8 cellular contexts compared by ENCODE assay signal in the genomic region with DNA sequence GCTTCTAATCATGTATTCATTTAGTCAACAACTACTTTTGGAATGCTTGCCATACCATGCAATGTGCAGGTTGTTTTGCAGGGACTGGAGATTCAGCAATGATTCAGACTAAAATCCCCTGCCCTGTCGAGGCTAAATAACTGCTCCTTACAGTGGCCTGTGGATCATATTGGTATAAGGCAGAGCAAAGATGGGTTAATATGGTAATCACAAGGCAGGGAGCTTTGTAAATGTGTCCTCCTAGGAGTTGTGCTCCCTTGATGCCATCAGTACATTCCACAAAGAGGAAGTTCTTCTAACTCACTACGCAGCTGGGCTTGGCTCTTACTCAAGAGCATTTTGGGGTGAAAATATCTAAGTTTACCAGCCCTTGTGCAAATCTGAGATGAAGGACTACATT. TPM values are rescaled to one million over a fixed set of nuclear protein-coding genes. Genes with fewer than 3 reads are reported as not detected.
DNase-seq lines count a peak whose midpoint lies in the region; ATAC-seq and TF ChIP-seq lines count a peak whose summit lies in the region.

No MANE protein-coding gene starts in this region.

- H3K4me3 ChIP-seq in BJ (ENCODE audit: low read depth, low read length) (peak overlapping the region; percentile 26), Peyer's patch (peak overlapping the region; percentile 41 to 73 (median 52)), dorsolateral prefrontal cortex (peak overlapping the region; percentile 42 to 78 (median 62))

- no peak for TF ChIP-seq POLR2A in Peyer's patch (IDR thresholded peaks at IDR 0.05)

- no peak for DNase-seq in BJ (ENCODE audit: low read depth)
- DNase-seq in Peyer's patch, result peak in 2 of 3 donors; percentile 50 to 63
- no peak for DNase-seq in dorsolateral prefrontal cortex
- DNase-seq in myocyte (ENCODE audit: low read depth), result peak; percentile 48

- H3K4me1 ChIP-seq in Peyer's patch, result peaks cover 0 to 29% (median 2%) of the 10 kb centered on the region in 4 donors

- H3K27me3 ChIP-seq in BJ (ENCODE audit: control insufficient read depth, insufficient read depth, low read length) (no peaks in the 10 kb centered on the region), Peyer's patch (no peaks in the 10 kb centered on the region), dorsolateral prefrontal cortex (no peaks in the 10 kb centered on the region)

- no peaks in the 10 kb centered on the region for H3K9me3 ChIP-seq in Peyer's patch

- H3K36me3 ChIP-seq in BJ (ENCODE audit: control insufficient read depth, insufficient read depth, low read length), result 0 out of 2 replicates have a peak, but pooled peaks cover under 1% of the 10 kb centered on the region
- peaks cover 0 to 6% (median 0%) of the 10 kb centered on the region in 3 donors for H3K36me3 ChIP-seq in Peyer's patch

- TF ChIP-seq CTCF in BJ (IDR thresholded peaks at IDR 0.05; ENCODE audit: insufficient read depth, low read depth, low read length) (no peak), Peyer's patch (IDR thresholded peaks at IDR 0.05) (no peak), dorsolateral prefrontal cortex (IDR thresholded peaks at IDR 0.05 in 54 of 56, conservative IDR thresholded peaks at IDR 0.05 in 2 of 56; ENCODE audit: low read depth in 1 of 56, partially characterized antibody in 56 of 56) (no peak)

- POLR2A ChIA-PET in BJ (lab: Charles Lee), result interaction anchor here (0.6 to 0.7 kb wide), 2 partner anchors 31 to 70 kb away, joined by 3 read pairs; no protein-coding TSS in a partner anchor

- intact Hi-C loops in dorsolateral prefrontal cortex (cut with DNase I), result loop anchor here in 1 of 2 donors (5.0 kb wide), 2 partner anchors 41 to 71 kb away; no protein-coding TSS in a partner anchor

- peak; percentile 24 for ATAC-seq in GM19455 (IDR thresholded peaks at IDR 0.05; ENCODE audit: unreplicated experiment)
- ATAC-seq in HG02840 (IDR thresholded peaks at IDR 0.05; ENCODE audit: low FRiP score, unreplicated experiment), result no peak
- ATAC-seq in HG03139 (IDR thresholded peaks at IDR 0.05; ENCODE audit: unreplicated experiment), result no peak
- ATAC-seq in HG03521 (IDR thresholded peaks at IDR 0.05; ENCODE audit: unreplicated experiment), result no peak

- CTCF ChIA-PET in BJ (lab: Yijun Ruan, JAX), result interaction anchor here (0.5 kb wide), 1 partner anchor 310 kb away, joined by 3 read pairs; the partner anchor contains the start of gene FAS

- H3K27ac ChIP-seq in Peyer's patch (peak overlapping the region; percentile 83 to 92 (median 88)), dorsolateral prefrontal cortex (peak overlapping the region; percentile 79 to 99 (median 97))

RNA-seq across cellular contexts. Expression of gene IFIT2, which starts 0.6 kb away (rescaled TPM):
- polyA plus RNA-seq in BJ (2011; rRNA removed), result 6.2 and 11.4 TPM in 2 replicates
- 3.7 TPM in 2 replicates for polyA minus RNA-seq in BJ (2011; rRNA and poly(A)+ RNA removed)
- 10 to 100 TPM in 1 of 4 donors, 1 to 10 TPM in 3; 3.3 to 10.9 (median 4.7) TPM for total RNA-seq in Peyer's patch
- 10 to 100 TPM in 108 of 120 experiments, 1 to 10 TPM in 12; 7.7 to 52.2 (median 13.2) TPM for total RNA-seq in dorsolateral prefrontal cortex
- 4.5 and 7.1 TPM in 2 replicates for total RNA-seq in myocyte
- polyA plus RNA-seq in myocyte (2012), result 3.0 TPM

RNA-seq across cellular contexts. Expression of gene IFIT3, which starts 26.6 kb away (rescaled TPM):
- polyA plus RNA-seq in BJ (2011; rRNA removed), result 18.7 and 25.8 TPM in 2 replicates
- 5.5 and 5.8 TPM in 2 replicates for polyA minus RNA-seq in BJ (2011; rRNA and poly(A)+ RNA removed)
- total RNA-seq in Peyer's patch, result 10 to 100 TPM; 10.6 to 16.4 (median 13.7) TPM
- 100 to 1,000 TPM in 3 of 120 experiments, 10 to 100 TPM in 113, 1 to 10 TPM in 4; 8.6 to 195 (median 16.5) TPM for total RNA-seq in dorsolateral prefrontal cortex
- 12.3 and 21.8 TPM in 2 replicates for total RNA-seq in myocyte
- 5.3 TPM for polyA plus RNA-seq in myocyte (2012)

RNA-seq across cellular contexts. Expression of gene LIPA, which starts 49.7 kb away (rescaled TPM):
- polyA plus RNA-seq in BJ (2011; rRNA removed), result 80.3 and 145 TPM in 2 replicates
- polyA minus RNA-seq in BJ (2011; rRNA and poly(A)+ RNA removed), result 28.7 and 36.3 TPM in 2 replicates
- total RNA-seq in Peyer's patch (100 to 1,000 TPM in 2 of 4 donors, 10 to 100 TPM in 2; 30.5 to 349 (median 116) TPM), dorsolateral prefrontal cortex (100 to 1,000 TPM in 33 of 120 experiments, 10 to 100 TPM in 87; 39.5 to 269 (median 82.3) TPM), myocyte (36.3 and 45.4 TPM in 2 replicates)
- 28.4 TPM for polyA plus RNA-seq in myocyte (2012)

Comparison
In these comparisons a context has a peak if more than half of its experiments do, and no peak if none do; other contexts are left out.
1. DNase-seq: peak in Peyer's patch (2 of 3) and myocyte (single experiment); none in BJ (single experiment) and dorsolateral prefrontal cortex (0 of 10).
2. Peak in every context shown above with its lines, with median percentiles within 50 percentile points of each other: H3K4me3 ChIP-seq.